22 cellular contexts compared by ENCODE assay signal in genomic region chr18:76345901-76346300, GRCh38.
"Had no signal": no experiment of that assay in that cellular context is flagged by ENCODE, and none has a peak within 500 bp of the region (broad histone marks: within the 10 kb centered on the region; RNA-seq: fewer than 3 reads in every experiment).

No MANE protein-coding gene starts in this region.

- H3K27ac ChIP-seq: SJSA1, SK-N-MC had no signal

- H3K27me3 ChIP-seq: MG63, SJSA1 had no signal

- H3K36me3 ChIP-seq: MG63, SJSA1 had no signal

- H3K9me3 ChIP-seq: MG63, SJSA1 had no signal

- H3K4me3 ChIP-seq: MG63, SJSA1, SK-N-MC had no signal

- ATAC-seq: HepG2 had no signal

- DNase-seq: IMR-90, Karpas-422, KG1, MG63, NCI-H1092 treated with DMSO at 0.1 percent for 48 hours, NCI-H1436, NCI-H187, NCI-H2029, NCI-H2081 treated with DMSO at 0.1 percent for 48 hours, NCI-H2171, NCI-H226, NCI-H446, NCI-H510A, NCI-H524 treated with DMSO at 0.1 percent for 48 hours, NCI-H69, NCI-H774, Right ventricle myocardium superior, RPMI8226, SIG-M5 had no signal
